Comparison of ENCODE assay signal across 8 cellular contexts in the genomic region with DNA sequence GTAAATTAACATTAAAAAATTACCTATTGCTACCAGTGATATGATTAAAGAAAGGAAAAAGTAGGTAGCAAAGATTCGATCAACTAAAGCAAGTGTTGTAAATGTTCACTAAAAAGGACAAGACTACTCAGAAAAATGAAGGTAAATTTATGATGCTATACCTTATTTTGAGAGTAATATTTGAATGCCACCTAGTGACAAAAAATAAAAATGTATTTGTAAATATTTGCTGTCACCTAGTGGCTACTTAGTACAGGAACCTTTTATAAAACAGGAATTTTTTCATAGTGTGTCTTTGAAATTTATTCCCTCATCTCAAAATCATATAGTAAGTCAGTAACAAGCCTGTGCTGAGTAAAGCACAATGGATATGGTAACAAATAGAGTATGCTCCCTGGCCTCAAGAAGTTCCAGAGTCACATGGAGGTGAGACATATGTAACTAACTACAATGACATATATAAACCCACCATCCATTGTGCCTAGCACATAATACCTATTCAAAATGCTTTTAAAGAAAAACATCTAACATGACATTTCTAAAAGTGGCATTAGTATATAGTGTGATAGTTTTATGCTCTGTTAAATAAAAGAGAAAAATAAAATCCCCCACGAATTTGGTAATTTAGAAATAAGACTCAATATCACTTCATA.
DNase-seq lines count a peak whose midpoint lies in the region; ATAC-seq, FAIRE-seq and TF ChIP-seq lines count a peak whose summit lies in the region.

No MANE protein-coding gene starts in this region.

- H3K36me3 Mint-ChIP-seq in stimulated activated memory B cell treated with anti-CD40 and anti-IgM and Interleukin-4, amounts not matched to agents 10 μg/mL and 1 μg/mL and 100 μg/mL, for 72 hours = peaks cover 11% of the 10 kb centered on the region

- no peak overlapping the region for H3K27ac Mint-ChIP-seq in stimulated activated memory B cell treated with anti-CD40 and anti-IgM and Interleukin-4, amounts not matched to agents 10 μg/mL and 1 μg/mL and 100 μg/mL, for 72 hours

- H3K4me1 Mint-ChIP-seq in stimulated activated memory B cell treated with anti-CD40 and anti-IgM and Interleukin-4, amounts not matched to agents 10 μg/mL and 1 μg/mL and 100 μg/mL, for 72 hours = no peaks in the 10 kb centered on the region

- H3K27ac ChIP-seq in heart right ventricle (no peak overlapping the region), PC-9 (no peak overlapping the region), upper lobe of left lung (no peak overlapping the region)

- H4K20me1 ChIP-seq in PC-9 (ENCODE audit: insufficient read depth) = no peaks in the 10 kb centered on the region

- TF ChIP-seq CTCF in heart right ventricle (IDR thresholded peaks at IDR 0.05) = peak in 7 of 9 donors; percentile 18 to 55 (median 41)
- peak; percentile 83 for TF ChIP-seq CTCF in PC-9 (conservative IDR thresholded peaks at IDR 0.05)
- TF ChIP-seq CTCF in foreskin fibroblast (IDR thresholded peaks at IDR 0.05; ENCODE audit: low read depth, low read length) = peak; percentile 10
- peak in 1 of 6 experiments; percentile 25 for TF ChIP-seq CTCF in upper lobe of left lung (IDR thresholded peaks at IDR 0.05)

- H3K9me2 ChIP-seq in PC-9 (ENCODE audit: insufficient read depth) = no peaks in the 10 kb centered on the region

- H3K79me2 ChIP-seq in PC-9 (ENCODE audit: low read depth) = no peaks in the 10 kb centered on the region

- H3K27me3 ChIP-seq in heart right ventricle (no peaks in the 10 kb centered on the region), PC-9 (ENCODE audit: insufficient read depth, low read depth) (no peaks in the 10 kb centered on the region), upper lobe of left lung (no peaks in the 10 kb centered on the region)

- no peak for DNase-seq in heart right ventricle
- DNase-seq in Right ventricle myocardium inferior (ENCODE audit: missing footprints) = no peak
- peak; percentile 22 for DNase-seq in KBM-7
- peak in 1 of 2 experiments; percentile 56 for DNase-seq in PC-9
- peak in 1 of 2 donors; percentile 24 for DNase-seq in foreskin fibroblast
- no peak for DNase-seq in GM12891 (ENCODE audit: insufficient read length, low spot score)
- no peak for DNase-seq in upper lobe of left lung

- no peak overlapping the region for H3K4me2 ChIP-seq in PC-9

- H3K4me3 ChIP-seq in heart right ventricle (no peak overlapping the region), PC-9 (no peak overlapping the region), foreskin fibroblast (ENCODE audit: low read depth in 1 of 2, low read length in 2 of 2) (no peak overlapping the region), upper lobe of left lung (no peak overlapping the region)

- intact Hi-C loops in heart right ventricle (cut with DNase I) (no loop called here), Right ventricle myocardium inferior (cut with DNase I) (no loop called here), PC-9 (cut with micrococcal nuclease; ENCODE audit: unreplicated experiment) (loop anchor here (1.0 to 10.0 kb wide), 4 partner anchors 183 to 551 kb away; no protein-coding TSS in a partner anchor)

- FAIRE-seq in GM12891 (lab: Jason Lieb, UNC) = no peak

- in situ Hi-C loops in KBM-7 (cut with MboI; ENCODE audit: low pct_unique_long_range_greater_than_20kb, low sequenced_read_pairs) = no loop called here

- no peak for ATAC-seq in heart right ventricle
- no peak for ATAC-seq in Right ventricle myocardium inferior
- no peak for ATAC-seq in upper lobe of left lung (ENCODE audit: low FRiP score in 2 of 2)
- ATAC-seq in stimulated activated memory B cell treated with anti-CD40 and anti-IgM and Interleukin-4, amounts not matched to agents 10 μg/mL and 1 μg/mL and 100 μg/mL, for 72 hours = no peak

- CTCF ChIA-PET in PC-9 (lab: Charles Lee) = interaction anchor here (0.9 to 1.0 kb wide), 2 partner anchors 482 to 790 kb away, joined by 3 read pairs; no protein-coding TSS in a partner anchor

- H3K9me3 ChIP-seq in heart right ventricle = no peaks in the 10 kb centered on the region
- no peaks in the 10 kb centered on the region for H3K9me3 ChIP-seq in PC-9 (ENCODE audit: insufficient read depth, low read depth)
- H3K9me3 ChIP-seq in upper lobe of left lung = no peaks in the 10 kb centered on the region

- peaks cover 0 to 40% (median 0%) of the 10 kb centered on the region in 9 donors for H3K36me3 ChIP-seq in heart right ventricle
- peaks cover 5% of the 10 kb centered on the region; the same call in 1 of the 2 replicates for H3K36me3 ChIP-seq in PC-9 (ENCODE audit: low read depth)
- H3K36me3 ChIP-seq in upper lobe of left lung = no peaks in the 10 kb centered on the region

- no peak overlapping the region for H3K4me3 Mint-ChIP-seq in stimulated activated memory B cell treated with anti-CD40 and anti-IgM and Interleukin-4, amounts not matched to agents 10 μg/mL and 1 μg/mL and 100 μg/mL, for 72 hours

- TF ChIP-seq POLR2A in GM12891 (IDR thresholded peaks at IDR 0.05; ENCODE audit: low read depth, low read length) = no peak
- no peak for TF ChIP-seq POLR2A in upper lobe of left lung (IDR thresholded peaks at IDR 0.05)

- WGBS in heart right ventricle, 2 donors = 87 to 90% methylated on average over 2 of the region's 2 CpGs
- WGBS in upper lobe of left lung, 2 donors = 93 to 97% methylated on average over 2 of the region's 2 CpGs

- no peak overlapping the region for H2AFZ ChIP-seq in PC-9

- TF ChIP-seq EP300 in upper lobe of left lung (IDR thresholded peaks at IDR 0.05) = no peak

- no peaks in the 10 kb centered on the region for H3K9me3 Mint-ChIP-seq in stimulated activated memory B cell treated with anti-CD40 and anti-IgM and Interleukin-4, amounts not matched to agents 10 μg/mL and 1 μg/mL and 100 μg/mL, for 72 hours

- POLR2A ChIA-PET in PC-9 (lab: Charles Lee; ENCODE audit: unreplicated experiment) = no interaction called here

- peaks cover 5% of the 10 kb centered on the region; the same call in 1 of the 2 replicates for H3F3A ChIP-seq in PC-9 (ENCODE audit: insufficient read depth, low read depth)

- no peaks in the 10 kb centered on the region for H3K27me3 Mint-ChIP-seq in stimulated activated memory B cell treated with anti-CD40 and anti-IgM and Interleukin-4, amounts not matched to agents 10 μg/mL and 1 μg/mL and 100 μg/mL, for 72 hours

- no TSS peak for BruUV-seq in PC-9 (replicated peaks; lab: Mats Ljungman, UMichigan)

- no peaks in the 10 kb centered on the region for H3K4me1 ChIP-seq in heart right ventricle
- H3K4me1 ChIP-seq in PC-9 (replicated peaks; ENCODE audit: insufficient read depth) = peaks cover 2% of the 10 kb centered on the region
- no peaks in the 10 kb centered on the region for H3K4me1 ChIP-seq in upper lobe of left lung

TF ChIP-seq in GM12891, 5 proteins besides CTCF, POLR2A, EP300 and RAD21:
- TF ChIP-seq TAF1 (IDR thresholded peaks at IDR 0.05; ENCODE audit: low read depth, low read length) = no peak
- TF ChIP-seq POLR2AphosphoS5 (IDR thresholded peaks at IDR 0.05; ENCODE audit: low read depth, low read length) = no peak
- TF ChIP-seq SPI1 (IDR thresholded peaks at IDR 0.05; ENCODE audit: low read depth, low read length) = no peak
- TF ChIP-seq PAX5 (IDR thresholded peaks at IDR 0.05; ENCODE audit: insufficient read depth, low read length, severe bottlenecking) = no peak
- no peak for TF ChIP-seq POU2F2 (IDR thresholded peaks at IDR 0.05; ENCODE audit: low read depth, low read length)
